12 cellular contexts compared by ENCODE assay signal in the genomic region with DNA sequence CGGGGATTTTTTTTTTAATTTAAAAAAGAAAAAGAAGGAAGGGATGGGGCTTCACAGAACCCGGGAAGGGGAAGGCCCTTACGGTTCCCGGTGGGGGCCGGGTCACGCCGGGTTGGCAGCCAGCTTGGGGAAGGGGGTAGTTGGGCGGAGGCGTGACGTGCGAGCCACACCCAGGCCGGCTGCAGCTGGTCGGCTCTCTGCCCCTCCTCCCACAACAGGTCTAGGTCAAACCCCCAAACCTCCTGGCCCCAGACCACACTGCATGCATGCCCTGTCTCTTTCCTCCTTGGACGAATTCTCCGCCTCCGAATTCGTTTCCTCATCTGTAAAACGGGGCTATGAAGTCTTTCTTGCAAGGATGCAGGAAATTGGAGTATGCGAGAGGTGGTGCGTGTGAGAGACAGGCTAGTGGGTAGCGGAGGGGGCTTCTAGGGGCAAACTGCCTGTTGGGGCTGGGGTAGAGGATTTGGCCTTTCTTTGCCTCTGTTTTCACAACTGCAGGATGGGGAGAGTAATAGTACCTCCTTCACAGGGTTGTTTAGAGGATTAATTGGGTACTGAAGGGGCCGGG. TPM values are rescaled to one million over a fixed set of nuclear protein-coding genes. Genes with fewer than 3 reads are reported as not detected.
DNase-seq lines count a peak whose midpoint lies in the region; ATAC-seq, FAIRE-seq and TF ChIP-seq lines count a peak whose summit lies in the region.
"Had no signal": no experiment of that assay in that cellular context is flagged by ENCODE, and none has a peak within 500 bp of the region (broad histone marks: within the 10 kb centered on the region; RNA-seq: fewer than 3 reads in every experiment).

No MANE protein-coding gene starts in this region.

- no peak for FAIRE-seq in RCC 7860 (lab: Jason Lieb, UNC)

- H3K36me3 Mint-ChIP-seq in activated T-cell treated with anti-CD3 and anti-CD28 coated beads, Interleukin-2, amount 50 U/mL, for 4 hours (ENCODE audit: insufficient read depth): no peaks in the 10 kb centered on the region
- H3K36me3 Mint-ChIP-seq in activated naive CD8-positive, alpha-beta T cell treated with anti-CD3 and anti-CD28 coated beads, Interleukin-2, amount 50 U/mL, for 24 hours (ENCODE audit: low read depth): no peaks in the 10 kb centered on the region
- H3K36me3 Mint-ChIP-seq in type B pancreatic cell: peaks cover 7% of the 10 kb centered on the region

- TF ChIP-seq POLR2A in right lobe of liver (IDR thresholded peaks at IDR 0.05): no peak

- no peaks in the 10 kb centered on the region for H3K9me3 ChIP-seq in right lobe of liver
- H3K9me3 ChIP-seq: BE2C had no signal

- H3K4me3 Mint-ChIP-seq in activated T-cell treated with anti-CD3 and anti-CD28 coated beads, Interleukin-2, amount 50 U/mL, for 4 hours: peak overlapping the region; percentile 65
- H3K4me3 Mint-ChIP-seq in activated naive CD8-positive, alpha-beta T cell treated with anti-CD3 and anti-CD28 coated beads, Interleukin-2, amount 50 U/mL, for 24 hours: peak overlapping the region; percentile 53
- peak overlapping the region; percentile 14 for H3K4me3 Mint-ChIP-seq in type B pancreatic cell

- ATAC-seq in activated T-cell treated with anti-CD3 and anti-CD28 coated beads, Interleukin-2, amount 50 U/mL, for 4 hours: no peak
- no peak for ATAC-seq in activated naive CD8-positive, alpha-beta T cell treated with anti-CD3 and anti-CD28 coated beads, Interleukin-2, amount 50 U/mL, for 24 hours
- peak; percentile 64 to 70 (median 68) for ATAC-seq in right lobe of liver
- no peak for ATAC-seq in HG03139 (IDR thresholded peaks at IDR 0.05; ENCODE audit: unreplicated experiment)

- no peaks in the 10 kb centered on the region for H3K9me3 Mint-ChIP-seq in activated T-cell treated with anti-CD3 and anti-CD28 coated beads, Interleukin-2, amount 50 U/mL, for 4 hours
- H3K9me3 Mint-ChIP-seq in activated naive CD8-positive, alpha-beta T cell treated with anti-CD3 and anti-CD28 coated beads, Interleukin-2, amount 50 U/mL, for 24 hours: no peaks in the 10 kb centered on the region
- no peaks in the 10 kb centered on the region for H3K9me3 Mint-ChIP-seq in type B pancreatic cell

- 27% methylated on average over 9 of the region's 22 CpGs for WGBS in right lobe of liver (ENCODE audit: insufficient coverage, low coverage, low lambda C conversion rate, missing lambda C conversion rate)

- peak overlapping the region in 1 of 3 donors; percentile 42 for H3K4me3 ChIP-seq in right lobe of liver

- peaks cover 75% of the 10 kb centered on the region for H3K27me3 Mint-ChIP-seq in activated T-cell treated with anti-CD3 and anti-CD28 coated beads, Interleukin-2, amount 50 U/mL, for 4 hours (ENCODE audit: low read depth)
- H3K27me3 Mint-ChIP-seq in activated naive CD8-positive, alpha-beta T cell treated with anti-CD3 and anti-CD28 coated beads, Interleukin-2, amount 50 U/mL, for 24 hours: peaks cover 56% of the 10 kb centered on the region
- peaks cover 90% of the 10 kb centered on the region for H3K27me3 Mint-ChIP-seq in type B pancreatic cell

- no peak for DNase-seq in activated T-cell treated with anti-CD3 and anti-CD28 coated beads, Interleukin-2, amount 50 U/mL, for 4 hours
- no peak for DNase-seq in activated T-cell treated with anti-CD3 and anti-CD28 coated beads for 4 hours
- peak; percentile 29 for DNase-seq in activated naive CD8-positive, alpha-beta T cell treated with anti-CD3 and anti-CD28 coated beads, Interleukin-2, amount 50 U/mL, for 24 hours
- peak; percentile 71 to 84 (median 80) for DNase-seq in right lobe of liver
- DNase-seq in type B pancreatic cell (ENCODE audit: extremely low spot score, unreplicated experiment): no peak
- no peak for DNase-seq in RCC 7860 (ENCODE audit: low spot score)
- no peak for DNase-seq in HPDE6-E6E7 (ENCODE audit: extremely low spot score)
- DNase-seq: BE2C had no signal

- H3K27me3 ChIP-seq in right lobe of liver: peaks cover 0 to 12% of the 10 kb centered on the region in 2 donors

- H3K27ac ChIP-seq in right lobe of liver: peak overlapping the region in 2 of 3 donors; percentile 41 to 51
- H3K27ac ChIP-seq: KMS-11 had no signal

- no peaks in the 10 kb centered on the region for H3K36me3 ChIP-seq in right lobe of liver
- H3K36me3 ChIP-seq: BE2C had no signal

- intact Hi-C loops in right lobe of liver (cut with DNase I): no loop called here

- TF ChIP-seq CTCF in right lobe of liver (IDR thresholded peaks at IDR 0.05) (no peak), type B pancreatic cell (conservative IDR thresholded peaks at IDR 0.05) (no peak)

- H3K27ac Mint-ChIP-seq in activated naive CD8-positive, alpha-beta T cell treated with anti-CD3 and anti-CD28 coated beads, Interleukin-2, amount 50 U/mL, for 24 hours: no peak overlapping the region
- no peak overlapping the region for H3K27ac Mint-ChIP-seq in type B pancreatic cell

- H3K4me1 ChIP-seq in right lobe of liver: no peaks in the 10 kb centered on the region
- H3K4me1 ChIP-seq: BE2C had no signal

- H3K4me1 Mint-ChIP-seq in activated T-cell treated with anti-CD3 and anti-CD28 coated beads, Interleukin-2, amount 50 U/mL, for 4 hours (ENCODE audit: low read depth): peaks cover 19% of the 10 kb centered on the region
- H3K4me1 Mint-ChIP-seq in activated naive CD8-positive, alpha-beta T cell treated with anti-CD3 and anti-CD28 coated beads, Interleukin-2, amount 50 U/mL, for 24 hours: peaks cover 13% of the 10 kb centered on the region
- H3K4me1 Mint-ChIP-seq in type B pancreatic cell (ENCODE audit: unreplicated experiment): peaks cover 8% of the 10 kb centered on the region

RNA-seq across cellular contexts. Expression of a gene that starts 0.8 kb away (rescaled TPM):
- total RNA-seq in activated T-cell treated with anti-CD3 and anti-CD28 coated beads, Interleukin-2, amount 50 U/mL, for 4 hours: under 1 TPM in 2 of 3 donors, not detected in 1; 0.13 to 0.46 TPM
- total RNA-seq in right lobe of liver: 10 to 100 TPM in 1 of 6 experiments, 1 to 10 TPM in 5; 2.9 to 17.1 (median 5.6) TPM
- total RNA-seq in type B pancreatic cell (ENCODE audit: low replicate concordance): not detected in 2 replicates
- total RNA-seq: T-helper 2 cell treated with Interferon-gamma antibody and Interleukin-4, amounts not matched to agents 100 ng/mL and 5 ng/mL, for 36 hours had no signal

RNA-seq across cellular contexts. Expression of a gene that starts 42.6 kb away (rescaled TPM):
- not detected for total RNA-seq in activated T-cell treated with anti-CD3 and anti-CD28 coated beads, Interleukin-2, amount 50 U/mL, for 4 hours
- total RNA-seq in right lobe of liver (1 to 10 TPM in 2 of 6 experiments, under 1 TPM in 4; 0.61 to 1.7 (median 0.89) TPM), type B pancreatic cell (ENCODE audit: low replicate concordance) (0.19 and 0.63 TPM in 2 replicates)
- total RNA-seq: kidney epithelial cell; T-helper 2 cell treated with Interferon-gamma antibody and Interleukin-4, amounts not matched to agents 100 ng/mL and 5 ng/mL, for 36 hours had no signal

RNA-seq across cellular contexts. Expression of a gene that starts 56.6 kb away (rescaled TPM):
- 10 to 100 TPM; 43.5 to 48.6 (median 44.4) TPM for total RNA-seq in activated T-cell treated with anti-CD3 and anti-CD28 coated beads, Interleukin-2, amount 50 U/mL, for 4 hours
- total RNA-seq in right lobe of liver (10 to 100 TPM; 26.9 to 33.9 (median 30.5) TPM), type B pancreatic cell (ENCODE audit: low replicate concordance) (99.4 and 108 TPM in 2 replicates)

Comparison
In these comparisons a context has a peak if more than half of its experiments do, and no peak if none do; other contexts are left out.
1. ATAC-seq: peak in right lobe of liver (4 of 4); none in activated T-cell treated with anti-CD3 and anti-CD28 coated beads, Interleukin-2, amount 50 U/mL, for 4 hours (0 of 2), activated naive CD8-positive, alpha-beta T cell treated with anti-CD3 and anti-CD28 coated beads, Interleukin-2, amount 50 U/mL, for 24 hours (single experiment) and HG03139 (single experiment).
2. DNase-seq: peak in activated naive CD8-positive, alpha-beta T cell treated with anti-CD3 and anti-CD28 coated beads, Interleukin-2, amount 50 U/mL, for 24 hours (single experiment) and right lobe of liver (3 of 3); none in activated T-cell treated with anti-CD3 and anti-CD28 coated beads, Interleukin-2, amount 50 U/mL, for 4 hours (single experiment), activated T-cell treated with anti-CD3 and anti-CD28 coated beads for 4 hours (single experiment), type B pancreatic cell (single experiment), RCC 7860 (single experiment) and HPDE6-E6E7 (single experiment).
3. H3K4me3 Mint-ChIP-seq: peak in every context shown above with its lines; median percentile 65 in activated T-cell treated with anti-CD3 and anti-CD28 coated beads, Interleukin-2, amount 50 U/mL, for 4 hours; 53 in activated naive CD8-positive, alpha-beta T cell treated with anti-CD3 and anti-CD28 coated beads, Interleukin-2, amount 50 U/mL, for 24 hours; 14 in type B pancreatic cell.